Comparison of ENCODE assay signal across 30 cellular contexts in genomic region chr17:1077536-1078061, GRCh38.
DNase-seq lines count a peak whose midpoint lies in the region; ATAC-seq, FAIRE-seq and TF ChIP-seq lines count a peak whose summit lies in the region.
"Had no signal": no experiment of that assay in that cellular context is flagged by ENCODE, and none has a peak within 500 bp of the region (broad histone marks: within the 10 kb centered on the region; RNA-seq: fewer than 3 reads in every experiment).

No MANE protein-coding gene starts in this region.

- no peak overlapping the region for H2BK12ac ChIP-seq in H9 (ENCODE audit: insufficient read length, low read depth, low read length)
- H2BK12ac ChIP-seq in neuronal stem cell (ENCODE audit: low read length): peak overlapping the region; percentile 90

- H3K27ac ChIP-seq in H9 (ENCODE audit: insufficient read length, low read depth, low read length): no peak overlapping the region
- no peak overlapping the region for H3K27ac ChIP-seq in astrocyte (ENCODE audit: low read depth, low read length)
- no peak overlapping the region for H3K27ac ChIP-seq in neuronal stem cell (replicated peaks; ENCODE audit: low read length)
- H3K27ac ChIP-seq: adrenal gland, parathyroid adenoma, right lobe of liver, suprapubic skin had no signal

- H3K4me2 ChIP-seq in H9 (ENCODE audit: insufficient read depth, insufficient read length, low read length): no peak overlapping the region
- no peak overlapping the region for H3K4me2 ChIP-seq in astrocyte (ENCODE audit: low read length)
- H3K4me2 ChIP-seq in neuronal stem cell (ENCODE audit: insufficient read depth, low read length, poor library complexity, severe bottlenecking): peak overlapping the region; percentile 50

- no peak overlapping the region for H2AK5ac ChIP-seq in H9 (ENCODE audit: insufficient read length, low read length)
- H2AK5ac ChIP-seq in neuronal stem cell (ENCODE audit: low read depth, low read length): peak overlapping the region; percentile 98

- no CpG with 5 or more reads among the region's 16 CpGs for WGBS in H9 (ENCODE audit: extremely low coverage, insufficient read length, low lambda C conversion rate)
- WGBS in neuronal stem cell (ENCODE audit: extremely low coverage in 2 of 2, insufficient read length in 2 of 2, insufficient replicate concordance in 1 of 2), 2 donors: no CpG with 5 or more reads among the region's 16 CpGs

- no peaks in the 10 kb centered on the region for H3K9me3 ChIP-seq in H9 (ENCODE audit: control insufficient read depth, low read depth, low read length)
- H3K9me3 ChIP-seq in astrocyte (ENCODE audit: insufficient read depth, low read depth, low read length): no peaks in the 10 kb centered on the region
- peaks cover 0 to 2% of the 10 kb centered on the region in 2 donors for H3K9me3 ChIP-seq in neuronal stem cell (replicated peaks in 1 of 2; ENCODE audit: control insufficient read depth in 2 of 2, insufficient read depth in 1 of 2, low read depth in 1 of 2, low read length in 2 of 2)
- H3K9me3 ChIP-seq: adrenal gland, left ventricle myocardium inferior, right lobe of liver, suprapubic skin had no signal

- H3K36me3 Mint-ChIP-seq in H9 (ENCODE audit: insufficient read depth in 1 of 3, low read depth in 3 of 3) (peaks cover 0 to 1% (median under 1%) of the 10 kb centered on the region in 3 experiments; a peak in 3 of 7 replicates), astrocyte (ENCODE audit: low read depth, unreplicated experiment) (peaks cover 2% of the 10 kb centered on the region), natural killer cell (no peaks in the 10 kb centered on the region)
- H3K36me3 Mint-ChIP-seq: natural killer cell treated with Interleukin-12 subunit alpha and Interleukin-12 subunit beta and Interleukin-15 and Interleukin-18, amount 100 ng/mL, for 72 hours had no signal

- no peaks in the 10 kb centered on the region; a peak in 1 of 5 replicates for H3K9me3 Mint-ChIP-seq in H9
- no peaks in the 10 kb centered on the region for H3K9me3 Mint-ChIP-seq in astrocyte (ENCODE audit: unreplicated experiment)
- no peaks in the 10 kb centered on the region for H3K9me3 Mint-ChIP-seq in natural killer cell
- H3K9me3 Mint-ChIP-seq: brain; CD8-positive, alpha-beta T cell; natural killer cell treated with Interleukin-12 subunit alpha and Interleukin-12 subunit beta and Interleukin-15 and Interleukin-18, amount 100 ng/mL, for 72 hours; stimulated activated memory B cell treated with anti-CD40 and anti-IgM and Interleukin-4, amounts not matched to agents 10 μg/mL and 1 μg/mL and 100 μg/mL, for 72 hours; T-cell had no signal

- no peak for ATAC-seq in natural killer cell
- ATAC-seq: CD8-positive, alpha-beta T cell; K562; natural killer cell treated with Interleukin-12 subunit alpha and Interleukin-12 subunit beta and Interleukin-15 and Interleukin-18, amount 100 ng/mL, for 72 hours; right lobe of liver; stimulated activated memory B cell treated with anti-CD40 and anti-IgM and Interleukin-4, amounts not matched to agents 10 μg/mL and 1 μg/mL and 100 μg/mL, for 72 hours; T-cell had no signal

- H2BK120ac ChIP-seq in H9 (ENCODE audit: low read depth, low read length, poor library complexity, severe bottlenecking): no peak overlapping the region
- H2BK120ac ChIP-seq in neuronal stem cell (ENCODE audit: low read depth, low read length): no peak overlapping the region

- H3K27ac Mint-ChIP-seq in H9 (no peak overlapping the region; a peak in 1 of 7 replicates), astrocyte (ENCODE audit: unreplicated experiment) (peak overlapping the region; percentile 58), natural killer cell (no peak overlapping the region)
- H3K27ac Mint-ChIP-seq: CD8-positive, alpha-beta T cell; natural killer cell treated with Interleukin-12 subunit alpha and Interleukin-12 subunit beta and Interleukin-15 and Interleukin-18, amount 100 ng/mL, for 72 hours; stimulated activated memory B cell treated with anti-CD40 and anti-IgM and Interleukin-4, amounts not matched to agents 10 μg/mL and 1 μg/mL and 100 μg/mL, for 72 hours; T-cell had no signal

- no peak overlapping the region for H3T11ph ChIP-seq in H9 (ENCODE audit: low read length)

- H3K23me2 ChIP-seq in H9 (ENCODE audit: insufficient read length, low read depth, low read length, poor library complexity, severe bottlenecking): no peaks in the 10 kb centered on the region

- DNase-seq in NCI-H1417 (lab: John Stamatoyannopoulos, UW): peak in 2 of 3 experiments; percentile 23 to 59
- DNase-seq in NCI-H1417 treated with DMSO at 0.1 percent for 48 hours (lab: John Stamatoyannopoulos, UW): no peak
- DNase-seq in H9: peak; percentile 48
- no peak for DNase-seq in astrocyte (ENCODE audit: low read depth)
- no peak for DNase-seq in neuronal stem cell (ENCODE audit: low spot score)
- no peak for DNase-seq in stimulated activated CD4-positive, alpha-beta T cell treated with anti-CD3 and anti-CD28 coated beads, Interleukin-1b, Interleukin-23, amount 100 ng/mL, for 48 hours
- no peak for DNase-seq in natural killer cell
- no peak for DNase-seq in stimulated activated naive CD4-positive, alpha-beta T cell treated with Interleukin-2 at 50 U/mL for 16 hours (lab: John Stamatoyannopoulos, UW)
- DNase-seq: 8988T; activated CD4-positive, alpha-beta T cell treated with anti-CD3 and anti-CD28 coated beads, Interleukin-2, amount 50 U/mL, for 4 hours; activated naive CD4-positive, alpha-beta T cell treated with Interleukin-2 at 50 U/mL for 16 hours; CD8-positive, alpha-beta T cell; GDM1; hippocampal formation; left ventricle myocardium inferior; midbrain; NCI-H1105 treated with DMSO at 0.1 percent for 48 hours; NCI-H524; right lobe of liver; stimulated activated CD4-positive, alpha-beta T cell treated with anti-CD3 and anti-CD28 coated beads, Interleukin-12 subunit alpha, Interleukin-12 subunit beta, amount 100 ng/mL, for 4 hours; stimulated activated CD4-positive, alpha-beta T cell treated with anti-CD3 and anti-CD28 coated beads, Interleukin-4, amount 100 ng/mL, for 24 hours; T-cell had no signal

- no peak overlapping the region for H4K5ac ChIP-seq in H9 (ENCODE audit: insufficient read length, low read depth, low read length)

- no peak overlapping the region for H3K23ac ChIP-seq in H9 (ENCODE audit: insufficient read length, low read depth, low read length)
- H3K23ac ChIP-seq in neuronal stem cell (ENCODE audit: low read depth, low read length, poor library complexity): peak overlapping the region; percentile 96

- H3K4ac ChIP-seq in H9 (ENCODE audit: low read depth, low read length) (no peak overlapping the region), neuronal stem cell (ENCODE audit: low read length) (no peak overlapping the region)

- no peaks in the 10 kb centered on the region for H4K20me1 ChIP-seq in H9 (ENCODE audit: control insufficient read depth, insufficient read depth, insufficient read length)
- peaks cover 62% of the 10 kb centered on the region for H4K20me1 ChIP-seq in astrocyte (ENCODE audit: insufficient read depth, low read length)

- H2BK20ac ChIP-seq in H9 (ENCODE audit: low read depth, low read length, poor library complexity, severe bottlenecking): no peak overlapping the region

- H3K4me1 ChIP-seq in H9 (ENCODE audit: insufficient read depth, low read length): peaks cover 2% of the 10 kb centered on the region; the same call in 1 of the 2 replicates
- peaks cover 33% of the 10 kb centered on the region for H3K4me1 ChIP-seq in astrocyte (ENCODE audit: insufficient read depth, low read length)
- H3K4me1 ChIP-seq in neuronal stem cell (ENCODE audit: control insufficient read depth in 2 of 2, insufficient read depth in 1 of 2, low read depth in 1 of 2, low read length in 2 of 2): peaks cover 2 to 26% of the 10 kb centered on the region in 2 donors

- H3K36me3 ChIP-seq in astrocyte (ENCODE audit: insufficient read depth, low read length) (no peaks in the 10 kb centered on the region), neuronal stem cell (replicated peaks in 1 of 2; ENCODE audit: control insufficient read depth in 2 of 2, insufficient read depth in 2 of 2, low read length in 2 of 2) (peaks cover 12 to 39% of the 10 kb centered on the region in 2 donors)
- H3K36me3 ChIP-seq: right lobe of liver had no signal

- intact Hi-C loops in natural killer cell (cut with micrococcal nuclease): no loop called here

- FAIRE-seq in astrocyte (lab: Jason Lieb, UNC): no peak
- FAIRE-seq: GM19239, K562 had no signal

- H3K56ac ChIP-seq in H9 (ENCODE audit: insufficient read length, low read depth, low read length): no peak overlapping the region

- H4K8ac ChIP-seq in H9 (replicated peaks; ENCODE audit: insufficient read length, low read depth, low read length) (no peak overlapping the region), neuronal stem cell (ENCODE audit: low read depth, low read length) (peak overlapping the region; percentile 65)

- H2BK5ac ChIP-seq in H9 (ENCODE audit: insufficient read length, low read length): no peak overlapping the region
- H2BK5ac ChIP-seq in neuronal stem cell (ENCODE audit: low read length): peak overlapping the region; percentile 42

- H2BK15ac ChIP-seq in H9 (ENCODE audit: low read depth, low read length) (no peak overlapping the region), neuronal stem cell (ENCODE audit: low read length) (peak overlapping the region; percentile 65)

- H3K27me3 Mint-ChIP-seq in H9 (ENCODE audit: low read depth): peaks cover 1% of the 10 kb centered on the region; the same call in 1 of the 2 replicates
- H3K27me3 Mint-ChIP-seq in astrocyte (ENCODE audit: low read depth, unreplicated experiment): no peaks in the 10 kb centered on the region
- H3K27me3 Mint-ChIP-seq in natural killer cell (ENCODE audit: low read depth in 2 of 2): no peaks in the 10 kb centered on the region
- H3K27me3 Mint-ChIP-seq: natural killer cell treated with Interleukin-12 subunit alpha and Interleukin-12 subunit beta and Interleukin-15 and Interleukin-18, amount 100 ng/mL, for 72 hours; stimulated activated memory B cell treated with anti-CD40 and anti-IgM and Interleukin-4, amounts not matched to agents 10 μg/mL and 1 μg/mL and 100 μg/mL, for 72 hours; T-cell had no signal

- H3K18ac ChIP-seq in H9 (ENCODE audit: insufficient read length, low read depth, low read length) (no peak overlapping the region), neuronal stem cell (ENCODE audit: low read length) (peak overlapping the region; percentile 87)

- H3K79me1 ChIP-seq in H9 (ENCODE audit: insufficient read depth, low read depth, low read length, poor library complexity, severe bottlenecking) (no peaks in the 10 kb centered on the region), neuronal stem cell (ENCODE audit: low read depth, low read length) (peaks cover 4% of the 10 kb centered on the region)

- no peak overlapping the region for H3K9ac ChIP-seq in H9 (ENCODE audit: extremely low read depth, insufficient read length, low read length)
- H3K9ac ChIP-seq in astrocyte (ENCODE audit: low read length): no peak overlapping the region
- H3K9ac ChIP-seq in neuronal stem cell (ENCODE audit: low read depth, low read length, poor library complexity): peak overlapping the region; percentile 70
- H3K9ac ChIP-seq: parathyroid adenoma had no signal

- H3K27me3 ChIP-seq in H9 (ENCODE audit: insufficient read depth, low read length): no peaks in the 10 kb centered on the region
- H3K27me3 ChIP-seq in astrocyte (ENCODE audit: insufficient read depth, low read length): no peaks in the 10 kb centered on the region
- H3K27me3 ChIP-seq in neuronal stem cell (ENCODE audit: control insufficient read depth in 3 of 3, insufficient read depth in 3 of 3, low read depth in 1 of 3, low read length in 3 of 3): no peaks in the 10 kb centered on the region
- H3K27me3 ChIP-seq: adrenal gland, right lobe of liver, suprapubic skin had no signal

- H3K4me3 Mint-ChIP-seq in H9: no peak overlapping the region
- no peak overlapping the region for H3K4me3 Mint-ChIP-seq in astrocyte (ENCODE audit: unreplicated experiment)
- no peak overlapping the region for H3K4me3 Mint-ChIP-seq in natural killer cell
- H3K4me3 Mint-ChIP-seq: CD8-positive, alpha-beta T cell; natural killer cell treated with Interleukin-12 subunit alpha and Interleukin-12 subunit beta and Interleukin-15 and Interleukin-18, amount 100 ng/mL, for 72 hours; stimulated activated memory B cell treated with anti-CD40 and anti-IgM and Interleukin-4, amounts not matched to agents 10 μg/mL and 1 μg/mL and 100 μg/mL, for 72 hours; T-cell had no signal

- no peaks in the 10 kb centered on the region for H3K79me2 ChIP-seq in H9 (ENCODE audit: insufficient read depth, low read length)
- H3K79me2 ChIP-seq in astrocyte (ENCODE audit: insufficient read depth, low read length): peaks cover 3% of the 10 kb centered on the region

- H2AFZ ChIP-seq in H9 (ENCODE audit: low read length) (no peak overlapping the region), astrocyte (ENCODE audit: low read depth, low read length) (no peak overlapping the region), neuronal stem cell (ENCODE audit: low read length) (no peak overlapping the region)
- H2AFZ ChIP-seq: parathyroid adenoma had no signal

- H4K91ac ChIP-seq in H9 (ENCODE audit: insufficient read length, low read depth, low read length): no peak overlapping the region
- H4K91ac ChIP-seq in neuronal stem cell (ENCODE audit: low read depth, low read length, poor library complexity): no peak overlapping the region

- no peak for TF ChIP-seq CTCF in H9 (conservative IDR thresholded peaks at IDR 0.05)
- no peak for TF ChIP-seq CTCF in astrocyte (IDR thresholded peaks at IDR 0.05; ENCODE audit: insufficient read depth, low read depth, low read length)
- TF ChIP-seq CTCF in natural killer cell (IDR thresholded peaks at IDR 0.05): no peak

- H3K14ac ChIP-seq in H9 (ENCODE audit: insufficient read depth, low read length): no peak overlapping the region
- H3K14ac ChIP-seq in neuronal stem cell (ENCODE audit: low read length): peak overlapping the region; percentile 5

- H3K4me3 ChIP-seq in astrocyte (ENCODE audit: insufficient read depth, low read depth, low read length) (no peak overlapping the region), neuronal stem cell (ENCODE audit: low read length in 2 of 2) (no peak overlapping the region)
- H3K4me3 ChIP-seq: adrenal gland, K562, left ventricle myocardium inferior, right lobe of liver, suprapubic skin had no signal

- H3K4me1 Mint-ChIP-seq in H9 (peaks cover 12 to 42% of the 10 kb centered on the region in 2 experiments), astrocyte (ENCODE audit: low read depth, unreplicated experiment) (peaks cover 10% of the 10 kb centered on the region), natural killer cell (peaks cover 4 to 5% of the 10 kb centered on the region in 2 donors)
- H3K4me1 Mint-ChIP-seq: stimulated activated memory B cell treated with anti-CD40 and anti-IgM and Interleukin-4, amounts not matched to agents 10 μg/mL and 1 μg/mL and 100 μg/mL, for 72 hours had no signal

Comparison
In these comparisons a context has a peak if more than half of its experiments do, and no peak if none do; other contexts are left out.
1. DNase-seq: peak in NCI-H1417 (2 of 3) and H9 (single experiment); none in NCI-H1417 treated with DMSO at 0.1 percent for 48 hours (single experiment), astrocyte (single experiment), neuronal stem cell (single experiment), stimulated activated CD4-positive, alpha-beta T cell treated with anti-CD3 and anti-CD28 coated beads, Interleukin-1b, Interleukin-23, amount 100 ng/mL, for 48 hours (single experiment), natural killer cell (single experiment) and stimulated activated naive CD4-positive, alpha-beta T cell treated with Interleukin-2 at 50 U/mL for 16 hours (single experiment).